In the genomic region with DNA sequence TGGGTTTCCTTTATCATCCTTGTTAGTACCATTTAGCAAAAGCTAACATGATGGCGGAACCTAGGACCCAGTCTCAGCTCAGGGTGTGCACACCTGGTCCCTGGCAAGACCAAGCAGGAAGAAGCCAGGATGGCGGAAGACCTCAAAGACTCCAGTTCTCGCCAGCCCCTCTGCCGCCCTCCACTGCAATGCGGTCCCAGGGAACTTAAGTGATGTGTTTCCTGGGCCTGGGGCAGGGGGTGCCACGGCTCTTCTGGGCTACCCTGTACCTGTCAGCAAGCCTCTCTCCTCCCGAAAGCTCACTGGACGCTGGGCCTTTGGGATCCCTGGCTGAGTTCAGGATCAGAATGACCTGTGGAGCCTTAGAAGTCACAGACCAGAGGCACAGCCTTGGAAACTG, we compare ENCODE assay signal across 20 cellular contexts.
DNase-seq lines count a peak whose midpoint lies in the region; ATAC-seq, FAIRE-seq and TF ChIP-seq lines count a peak whose summit lies in the region.
"Had no signal": no experiment of that assay in that cellular context is flagged by ENCODE, and none has a peak within 500 bp of the region (broad histone marks: within the 10 kb centered on the region; RNA-seq: fewer than 3 reads in every experiment).

No MANE protein-coding gene starts in this region.

- no peak for ATAC-seq in Right ventricle myocardium superior (ENCODE audit: poor library complexity)
- ATAC-seq in HG02973 (IDR thresholded peaks at IDR 0.05; ENCODE audit: unreplicated experiment) = no peak
- ATAC-seq in GM21737 (IDR thresholded peaks at IDR 0.05; ENCODE audit: unreplicated experiment) = no peak
- no peak for ATAC-seq in activated CD4-positive, CD25-positive, alpha-beta regulatory T cell treated with anti-CD3 and anti-CD28 coated beads, Interleukin-2, amount 50 U/mL, for 24 hours
- ATAC-seq: A549, GM12878, K562 had no signal

- H4K8ac ChIP-seq in H1 (ENCODE audit: extremely low read depth, insufficient read depth, low read length) = no peak overlapping the region

- H2BK5ac ChIP-seq in H1 (ENCODE audit: low read depth, low read length) = peak overlapping the region; percentile 86; the same call in 1 of the 2 replicates

- FAIRE-seq in H1 (lab: Jason Lieb, UNC) = no peak
- FAIRE-seq: A549, G401.6, GM12878, K562 had no signal

- TF ChIP-seq CTCF in H1 (IDR thresholded peaks at IDR 0.05; ENCODE audit: control extremely low read depth in 1 of 3, insufficient read depth in 1 of 3, low read depth in 1 of 3, low read length in 3 of 3) = no peak
- no peak for TF ChIP-seq CTCF in neural progenitor cell (IDR thresholded peaks at IDR 0.05)

- WGBS in H1 (ENCODE audit: extremely low coverage in 1 of 2, insufficient coverage in 1 of 2, insufficient read length in 1 of 2, insufficient replicate concordance in 2 of 2, low coverage in 1 of 2, low lambda C conversion rate in 2 of 2, missing lambda C conversion rate in 1 of 2), 2 experiments = 83% methylated on average over 8 of the region's 8 CpGs; no CpG with 5 or more reads in 1 of the 2 experiments

- peak overlapping the region; percentile 94; the same call in 1 of the 2 replicates for H2BK12ac ChIP-seq in H1 (ENCODE audit: low read depth, low read length)

- H3K36me3 ChIP-seq in H1 (ENCODE audit: control insufficient read depth in 2 of 4, insufficient read depth in 4 of 4, low read length in 3 of 4) (no peaks in the 10 kb centered on the region), neural progenitor cell (no peaks in the 10 kb centered on the region)
- H3K36me3 ChIP-seq: SJCRH30 had no signal

- H2AFZ ChIP-seq in H1 (ENCODE audit: low read length) (peak overlapping the region; percentile 97; the same call in 1 of the 2 replicates), neural progenitor cell (replicated peaks) (no peak overlapping the region)

- no peak overlapping the region for H3K27ac Mint-ChIP-seq in neural progenitor cell
- H3K27ac Mint-ChIP-seq: HFFc6 had no signal

- no peak overlapping the region for H3K9ac ChIP-seq in H1 (replicated peaks in 1 of 4; ENCODE audit: extremely low read depth in 1 of 4, low read depth in 3 of 4, low read length in 3 of 4)
- no peak overlapping the region for H3K9ac ChIP-seq in neural progenitor cell

- H2BK15ac ChIP-seq in H1 (ENCODE audit: low read length) = no peak overlapping the region

- H3K4ac ChIP-seq in H1 (replicated peaks; ENCODE audit: insufficient read length, low read depth, low read length) = no peak overlapping the region

- peaks cover 4 to 28% (median 16%) of the 10 kb centered on the region in 4 experiments; a peak in 6 of 7 replicates for H3K27me3 ChIP-seq in H1 (replicated peaks in 1 of 4; ENCODE audit: control insufficient read depth in 3 of 4, extremely low read depth in 1 of 4, insufficient read depth in 3 of 4, low read length in 3 of 4)
- H3K27me3 ChIP-seq in neural progenitor cell = peaks cover 26% of the 10 kb centered on the region
- H3K27me3 ChIP-seq: SJCRH30 had no signal

- H3K27ac ChIP-seq in H1 (ENCODE audit: low read depth, low read length) = no peak overlapping the region
- no peak overlapping the region for H3K27ac ChIP-seq in neural progenitor cell
- H3K27ac ChIP-seq: A549, SJCRH30 had no signal

- DNase-seq in cardiac septum (ENCODE audit: low spot score) (peak; percentile 27), Right ventricle myocardium superior (no peak), H1 (ENCODE audit: low read depth in 1 of 2, low spot score in 2 of 2) (peak in 1 of 2 experiments; percentile 49), neural progenitor cell (ENCODE audit: low spot score) (no peak)
- DNase-seq: C1 segment of cervical spinal cord, DND-41, GOT3, HFFc6, MV-4-11, NCI-H1417, NCI-H187 treated with DMSO at 0.1 percent for 48 hours, RPMI8226, SJCRH30 had no signal

- peaks cover 30% of the 10 kb centered on the region for H3K4me1 Mint-ChIP-seq in neural progenitor cell

- peaks cover 15% of the 10 kb centered on the region for H3F3A ChIP-seq in neural progenitor cell (ENCODE audit: low read depth)

- H3K14ac ChIP-seq in H1 (ENCODE audit: insufficient read length) = no peak overlapping the region

- peak overlapping the region; percentile 54 for H3K56ac ChIP-seq in H1 (replicated peaks; ENCODE audit: insufficient read length, low read depth, low read length)

- no peak overlapping the region for H3K4me3 Mint-ChIP-seq in neural progenitor cell
- H3K4me3 Mint-ChIP-seq: HFFc6 had no signal

- no peaks in the 10 kb centered on the region for H3K36me3 Mint-ChIP-seq in neural progenitor cell

- intact Hi-C loops in cardiac septum (cut with DNase I) (no loop called here), Right ventricle myocardium superior (cut with DNase I) (no loop called here)

- H2AK5ac ChIP-seq in H1 (ENCODE audit: low read depth, low read length) = no peak overlapping the region

- H3K9me3 ChIP-seq in H1 (ENCODE audit: insufficient read depth in 2 of 2, low read depth in 1 of 2, low read length in 1 of 2) (no peaks in the 10 kb centered on the region), neural progenitor cell (ENCODE audit: low read depth) (no peaks in the 10 kb centered on the region)
- H3K9me3 ChIP-seq: A549, SJCRH30 had no signal

- H3K79me2 ChIP-seq in H1 (ENCODE audit: control insufficient read depth in 1 of 2, insufficient read depth in 2 of 2, low read length in 2 of 2) (no peaks in the 10 kb centered on the region), neural progenitor cell (ENCODE audit: low read depth) (no peaks in the 10 kb centered on the region)

- H3K4me2 ChIP-seq in H1 (ENCODE audit: insufficient read depth in 1 of 2, low read depth in 2 of 2, low read length in 2 of 2) (peak overlapping the region in 1 of 2 experiments; percentile 51; a peak in 2 of 4 replicates), neural progenitor cell (peak overlapping the region; percentile 59)
- H3K4me2 ChIP-seq: A549 had no signal

- no peaks in the 10 kb centered on the region for H3K79me1 ChIP-seq in H1 (ENCODE audit: low read depth, low read length)

- no peak overlapping the region for H3K23ac ChIP-seq in H1 (ENCODE audit: insufficient read length)

- H3K18ac ChIP-seq in H1 (ENCODE audit: extremely low read depth, low read length) = 0 out of 2 replicates have a peak overlapping the region, but pooled peaks have one; percentile 38

- H4K5ac ChIP-seq in H1 (ENCODE audit: insufficient read length, low read depth, low read length) = no peak overlapping the region

- H3K4me1 ChIP-seq in H1 (replicated peaks in 1 of 4; ENCODE audit: control insufficient read depth in 3 of 4, insufficient read depth in 4 of 4, low read length in 3 of 4) (peaks cover 0 to 10% (median 8%) of the 10 kb centered on the region in 4 experiments; a peak in 6 of 7 replicates), neural progenitor cell (peaks cover 28% of the 10 kb centered on the region)

- H3K27me3 Mint-ChIP-seq in neural progenitor cell (ENCODE audit: insufficient read depth, low read depth) = peaks cover 12% of the 10 kb centered on the region

- POLR2A ChIA-PET in H1 (lab: Charles Lee; ENCODE audit: partially characterized antibody) = interaction anchor here (1.5 kb wide), 1 partner anchor 66 kb away, joined by 3 read pairs; no protein-coding TSS in a partner anchor

- TF ChIP-seq RAD21 in H1 (IDR thresholded peaks at IDR 0.05 in 1 of 2, conservative IDR thresholded peaks at IDR 0.05 in 1 of 2; ENCODE audit: low read depth in 2 of 2, low read length in 2 of 2) = no peak

- H4K20me1 ChIP-seq in H1 (replicated peaks in 1 of 2; ENCODE audit: control insufficient read depth in 1 of 2, insufficient read depth in 2 of 2, low read length in 2 of 2) = no peaks in the 10 kb centered on the region
- no peaks in the 10 kb centered on the region for H4K20me1 ChIP-seq in neural progenitor cell (ENCODE audit: low read depth)

- H2BK120ac ChIP-seq in H1 (replicated peaks; ENCODE audit: low read depth, low read length) = peak overlapping the region; percentile 66

- H3K23me2 ChIP-seq in H1 (ENCODE audit: low read depth, low read length) = no peaks in the 10 kb centered on the region

- H4K91ac ChIP-seq in H1 (replicated peaks; ENCODE audit: insufficient read length, low read length) = peak overlapping the region; percentile 8

- CTCF ChIA-PET in H1 (lab: Charles Lee; ENCODE audit: partially characterized antibody) = interaction anchor here (0.9 to 1.7 kb wide), 7 partner anchors 10 to 405 kb away, joined by 3 to 5 read pairs (median 4); no protein-coding TSS in a partner anchor

- TF ChIP-seq EP300 in H1 (IDR thresholded peaks at IDR 0.05; ENCODE audit: borderline replicate concordance in 1 of 2, low read depth in 2 of 2, low read length in 2 of 2) = no peak

- H3K4me3 ChIP-seq in H1 (ENCODE audit: extremely low read depth in 1 of 4, insufficient read depth in 2 of 4, low read depth in 3 of 4, low read length in 4 of 4) (0 out of 8 replicates have a peak overlapping the region, but pooled peaks of 1 of the 4 experiments have one; percentile 2), neural progenitor cell (no peak overlapping the region)
- H3K4me3 ChIP-seq: A549, GM12878, K562, SJCRH30 had no signal

- H2BK20ac ChIP-seq in H1 (ENCODE audit: low read length) = peak overlapping the region; percentile 87

- no peaks in the 10 kb centered on the region for H3K9me3 Mint-ChIP-seq in neural progenitor cell
- H3K9me3 Mint-ChIP-seq: HFFc6 had no signal

- TF ChIP-seq POLR2A in H1 (IDR thresholded peaks at IDR 0.05; ENCODE audit: control extremely low read depth in 1 of 2, low read depth in 2 of 2, low read length in 2 of 2) = no peak

TF ChIP-seq in H1, 55 proteins besides CTCF, POLR2A, EP300 and RAD21 (continues in another document):
- TF ChIP-seq BRCA1 (IDR thresholded peaks at IDR 0.05; ENCODE audit: low read depth, low read length) (no peak), TAF1 (IDR thresholded peaks at IDR 0.05; ENCODE audit: low read depth, low read length) (no peak), RXRA (IDR thresholded peaks at IDR 0.05; ENCODE audit: insufficient read depth, low read depth, low read length) (no peak), KDM1A (IDR thresholded peaks at IDR 0.05; ENCODE audit: borderline replicate concordance, low read length) (no peak), GABPA (IDR thresholded peaks at IDR 0.05; ENCODE audit: borderline replicate concordance, insufficient read depth, low read length) (no peak), CHD2 (IDR thresholded peaks at IDR 0.05; ENCODE audit: low read length) (no peak), CREB1 (IDR thresholded peaks at IDR 0.05) (no peak), RBBP5 (IDR thresholded peaks at IDR 0.05; ENCODE audit: borderline replicate concordance, low read depth, low read length) (no peak)
- TF ChIP-seq, protein P1, sequence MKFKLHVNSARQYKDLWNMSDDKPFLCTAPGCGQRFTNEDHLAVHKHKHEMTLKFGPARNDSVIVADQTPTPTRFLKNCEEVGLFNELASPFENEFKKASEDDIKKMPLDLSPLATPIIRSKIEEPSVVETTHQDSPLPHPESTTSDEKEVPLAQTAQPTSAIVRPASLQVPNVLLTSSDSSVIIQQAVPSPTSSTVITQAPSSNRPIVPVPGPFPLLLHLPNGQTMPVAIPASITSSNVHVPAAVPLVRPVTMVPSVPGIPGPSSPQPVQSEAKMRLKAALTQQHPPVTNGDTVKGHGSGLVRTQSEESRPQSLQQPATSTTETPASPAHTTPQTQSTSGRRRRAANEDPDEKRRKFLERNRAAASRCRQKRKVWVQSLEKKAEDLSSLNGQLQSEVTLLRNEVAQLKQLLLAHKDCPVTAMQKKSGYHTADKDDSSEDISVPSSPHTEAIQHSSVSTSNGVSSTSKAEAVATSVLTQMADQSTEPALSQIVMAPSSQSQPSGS (IDR thresholded peaks at IDR 0.05; ENCODE audit: low read length) = no peak
